Comparison of ENCODE assay signal across 8 cellular contexts in genomic region chrX:9677098-9677739, GRCh38.
DNase-seq lines count a peak whose midpoint lies in the region; ATAC-seq lines count a peak whose summit lies in the region.
"Had no signal": no experiment of that assay in that cellular context is flagged by ENCODE, and none has a peak within 500 bp of the region (broad histone marks: within the 10 kb centered on the region; RNA-seq: fewer than 3 reads in every experiment).

No MANE protein-coding gene starts in this region.

- DNase-seq in NCI-H2081 (lab: John Stamatoyannopoulos, UW) (peak; percentile 6 to 61), epithelial cell of prostate (ENCODE audit: low read depth, low spot score) (peak; percentile 44), RKO (ENCODE audit: low spot score) (no peak), islet precursor cell (no peak)

- H3K27ac ChIP-seq in epithelial cell of prostate, result peak overlapping the region; percentile 62
- peak overlapping the region; percentile 58 for H3K27ac ChIP-seq in thymus (ENCODE audit: low read depth)

- peak; percentile 98 for ATAC-seq in GM18873 (IDR thresholded peaks at IDR 0.05; ENCODE audit: low FRiP score, unreplicated experiment)
- ATAC-seq in HG02623 (IDR thresholded peaks at IDR 0.05; ENCODE audit: unreplicated experiment), result peak; percentile 98
- ATAC-seq: Panc1 had no signal

- H3K36me3 ChIP-seq in thymus (ENCODE audit: control insufficient read depth, insufficient read depth), result no peaks in the 10 kb centered on the region

- H3K4me3 ChIP-seq in thymus (ENCODE audit: low read length), result no peak overlapping the region

- WGBS in thymus, result 88% methylated on average over 7 of the region's 7 CpGs

- H3K27me3 ChIP-seq in thymus (ENCODE audit: control insufficient read depth, insufficient read depth), result no peaks in the 10 kb centered on the region

- no peaks in the 10 kb centered on the region for H3K9me3 ChIP-seq in thymus (ENCODE audit: control insufficient read depth)

- H3K4me1 ChIP-seq in thymus (ENCODE audit: control insufficient read depth, insufficient read depth, low read length), result no peaks in the 10 kb centered on the region

Comparison
In these comparisons a context has a peak if more than half of its experiments do, and no peak if none do; other contexts are left out.
1. DNase-seq: peak in NCI-H2081 (2 of 2) and epithelial cell of prostate (single experiment); none in RKO (single experiment) and islet precursor cell (single experiment).